16 cellular contexts compared by ENCODE assay signal in genomic region chr6:75488026-75488425, GRCh38. TPM values are rescaled to one million over a fixed set of nuclear protein-coding genes. Genes with fewer than 3 reads are reported as not detected.
DNase-seq lines count a peak whose midpoint lies in the region; ATAC-seq, FAIRE-seq and TF ChIP-seq lines count a peak whose summit lies in the region.
"Had no signal": no experiment of that assay in that cellular context is flagged by ENCODE, and none has a peak within 500 bp of the region (broad histone marks: within the 10 kb centered on the region; RNA-seq: fewer than 3 reads in every experiment).

No MANE protein-coding gene starts in this region.

- H3K9ac ChIP-seq in stomach smooth muscle (ENCODE audit: low read length in 2 of 2) = peak overlapping the region; percentile 55 to 64
- H3K9ac ChIP-seq: parathyroid adenoma had no signal

- H3K4me3 Mint-ChIP-seq in endothelial cell (ENCODE audit: unreplicated experiment) = peak overlapping the region; percentile 28

- no peaks in the 10 kb centered on the region for H3K36me3 ChIP-seq in stomach smooth muscle (ENCODE audit: control insufficient read depth in 2 of 2, insufficient read depth in 2 of 2, low read length in 2 of 2)
- H3K36me3 ChIP-seq: adrenal gland had no signal

- H3K36me3 Mint-ChIP-seq in endothelial cell (ENCODE audit: low read depth, unreplicated experiment) = no peaks in the 10 kb centered on the region

- H3K4me1 Mint-ChIP-seq in endothelial cell (ENCODE audit: unreplicated experiment) = peaks cover 58% of the 10 kb centered on the region

- ATAC-seq in GM21390 (IDR thresholded peaks at IDR 0.05; ENCODE audit: unreplicated experiment) (no peak), GM19455 (IDR thresholded peaks at IDR 0.05; ENCODE audit: unreplicated experiment) (no peak), GM18502 (IDR thresholded peaks at IDR 0.05; ENCODE audit: poor library complexity, unreplicated experiment) (no peak)

- peak overlapping the region; percentile 6 for H3K27ac ChIP-seq in stomach smooth muscle (ENCODE audit: low read length)
- H3K27ac ChIP-seq: adrenal gland, parathyroid adenoma had no signal

- peak overlapping the region; percentile 91 for H3K27ac Mint-ChIP-seq in endothelial cell (ENCODE audit: unreplicated experiment)

- H3K4me3 ChIP-seq in stomach smooth muscle (ENCODE audit: low read length in 2 of 2) = peak overlapping the region; percentile 34 to 52
- H3K4me3 ChIP-seq: adrenal gland, lung had no signal

- peaks cover 14% of the 10 kb centered on the region for H3K4me1 ChIP-seq in stomach smooth muscle (ENCODE audit: control insufficient read depth, insufficient read depth, low read length)
- H3K4me1 ChIP-seq: parathyroid adenoma had no signal

- FAIRE-seq in RCC 7860 (lab: Jason Lieb, UNC) = no peak

- H3K9me3 Mint-ChIP-seq in endothelial cell (ENCODE audit: unreplicated experiment) = no peaks in the 10 kb centered on the region

- peaks cover 3% of the 10 kb centered on the region for H3K27me3 Mint-ChIP-seq in endothelial cell (ENCODE audit: unreplicated experiment)

- no peaks in the 10 kb centered on the region for H3K9me3 ChIP-seq in stomach smooth muscle (ENCODE audit: control insufficient read depth in 2 of 2, low read length in 2 of 2)
- H3K9me3 ChIP-seq: adrenal gland had no signal

- peak; percentile 1 to 12 for DNase-seq in Kasumi-1 (lab: John Stamatoyannopoulos, UW)
- DNase-seq in endothelial cell (ENCODE audit: low spot score) = no peak
- DNase-seq in iris pigment epithelial cell (ENCODE audit: low read depth) = peak; percentile 79
- no peak for DNase-seq in RCC 7860 (ENCODE audit: low spot score)
- DNase-seq: activated T-cell treated with anti-CD3 and anti-CD28 coated beads, Interleukin-2, amount 50 U/mL, for 1 hour; adrenal gland; C1 segment of cervical spinal cord; effector CD8-positive, alpha-beta T cell; hippocampal formation; stimulated activated CD4-positive, alpha-beta T cell treated with anti-CD3 and anti-CD28 coated beads, Interleukin-2, amount 100 ng/mL, for 48 hours had no signal

- no peak for TF ChIP-seq CTCF in endothelial cell (IDR thresholded peaks at IDR 0.05; ENCODE audit: unreplicated experiment)

- no peaks in the 10 kb centered on the region for H3K27me3 ChIP-seq in stomach smooth muscle (ENCODE audit: control insufficient read depth in 1 of 2, insufficient read depth in 2 of 2, low read length in 2 of 2)
- H3K27me3 ChIP-seq: adrenal gland had no signal

RNA-seq across cellular contexts. Expression of gene FILIP1, which starts 5.6 kb away (rescaled TPM):
- total RNA-seq in endothelial cell (ENCODE audit: unreplicated experiment) = 32.0 TPM

Comparison
In these comparisons a context has a peak if more than half of its experiments do, and no peak if none do; other contexts are left out.
1. DNase-seq: peak in Kasumi-1 (2 of 2) and iris pigment epithelial cell (single experiment); none in endothelial cell (single experiment) and RCC 7860 (single experiment).